21 cellular contexts compared by ENCODE assay signal in genomic region chrX:19752043-19752442, GRCh38.
DNase-seq lines count a peak whose midpoint lies in the region; ATAC-seq, FAIRE-seq and TF ChIP-seq lines count a peak whose summit lies in the region.
"Had no signal": no experiment of that assay in that cellular context is flagged by ENCODE, and none has a peak within 500 bp of the region (broad histone marks: within the 10 kb centered on the region; RNA-seq: fewer than 3 reads in every experiment).

No MANE protein-coding gene starts in this region.

- H3K27ac ChIP-seq in OCI-LY1 (ENCODE audit: low read depth, low read length, poor library complexity, severe bottlenecking) (peak overlapping the region; percentile 100), kidney (ENCODE audit: low read depth in 2 of 2, low read length in 2 of 2) (no peak overlapping the region)
- H3K27ac ChIP-seq: cardiac muscle cell, epithelial cell of prostate, hepatocyte, lower lobe of right lung, testis had no signal

- CTCF ChIA-PET in activated naive CD4-positive, alpha-beta T cell treated with anti-CD3 and anti-CD28 coated beads, Interleukin-2, amount 10 ng/mL, durations not matched to agents 7 days and 5 days (lab: Charles Lee) = no interaction called here

- no peak overlapping the region; the same call in 1 of the 2 replicates for H3K9ac ChIP-seq in OCI-LY1 (ENCODE audit: low read length)
- no peak overlapping the region for H3K9ac ChIP-seq in kidney (ENCODE audit: low read length in 2 of 2)

- peak overlapping the region; percentile 84 for H3K27ac Mint-ChIP-seq in activated naive CD4-positive, alpha-beta T cell treated with anti-CD3 and anti-CD28 coated beads, Interleukin-2, amount 10 ng/mL, durations not matched to agents 7 days and 5 days
- H3K27ac Mint-ChIP-seq in activated naive CD8-positive, alpha-beta T cell treated with anti-CD3 and anti-CD28 coated beads for 36 hours = peak overlapping the region; percentile 88
- H3K27ac Mint-ChIP-seq in stimulated activated naive CD8-positive, alpha-beta T cell treated with anti-CD3 and anti-CD28 coated beads, Interleukin-15, amount 100 ng/mL, for 72 hours = peak overlapping the region; percentile 74 to 86
- H3K27ac Mint-ChIP-seq: WTC11 had no signal

- H3K4me3 ChIP-seq in OCI-LY1 (ENCODE audit: low read depth, low read length, poor library complexity, severe bottlenecking) (no peak overlapping the region), kidney (ENCODE audit: low read length in 2 of 2) (no peak overlapping the region)
- H3K4me3 ChIP-seq: cardiac muscle cell, hepatocyte, lower lobe of right lung, testis had no signal

- TF ChIP-seq CTCF in OCI-LY1 (IDR thresholded peaks at IDR 0.05; ENCODE audit: low read length) (no peak), kidney (IDR thresholded peaks at IDR 0.05; ENCODE audit: borderline replicate concordance, extremely low read depth, insufficient read depth) (no peak)

- no peak for ATAC-seq in stimulated activated naive CD8-positive, alpha-beta T cell treated with anti-CD3 and anti-CD28 coated beads, Interleukin-15, amount 100 ng/mL, for 72 hours
- ATAC-seq in GM21423 (IDR thresholded peaks at IDR 0.05; ENCODE audit: unreplicated experiment) = no peak
- ATAC-seq: lower lobe of right lung, WTC11 had no signal

- no peak for DNase-seq in activated naive CD4-positive, alpha-beta T cell treated with anti-CD3 and anti-CD28 coated beads, Interleukin-2, amount 10 ng/mL, durations not matched to agents 7 days and 5 days
- DNase-seq in activated naive CD4-positive, alpha-beta T cell (lab: John Stamatoyannopoulos, UW) = no peak
- DNase-seq in activated naive CD8-positive, alpha-beta T cell treated with anti-CD3 and anti-CD28 coated beads for 36 hours = no peak
- no peak for DNase-seq in stimulated activated naive CD8-positive, alpha-beta T cell treated with anti-CD3 and anti-CD28 coated beads, Interleukin-15, amount 100 ng/mL, for 72 hours
- DNase-seq in NCI-H2029 treated with DMSO at 0.1 percent for 48 hours (lab: John Stamatoyannopoulos, UW) = no peak
- no peak for DNase-seq in kidney
- DNase-seq: COR-L47; foreskin fibroblast; lower lobe of right lung; NCI-H748 treated with DMSO at 0.1 percent for 48 hours; SHP77 treated with DMSO at 0.1 percent for 48 hours; stimulated activated CD8-positive, alpha-beta memory T cell treated with anti-CD3 and anti-CD28 coated beads, Interleukin-4, amount 100 ng/mL, for 48 hours; testis had no signal

- no peak overlapping the region for H3K4me3 Mint-ChIP-seq in activated naive CD4-positive, alpha-beta T cell treated with anti-CD3 and anti-CD28 coated beads, Interleukin-2, amount 10 ng/mL, durations not matched to agents 7 days and 5 days
- H3K4me3 Mint-ChIP-seq in activated naive CD8-positive, alpha-beta T cell treated with anti-CD3 and anti-CD28 coated beads for 36 hours = no peak overlapping the region
- peak overlapping the region; percentile 60 to 64 for H3K4me3 Mint-ChIP-seq in stimulated activated naive CD8-positive, alpha-beta T cell treated with anti-CD3 and anti-CD28 coated beads, Interleukin-15, amount 100 ng/mL, for 72 hours
- H3K4me3 Mint-ChIP-seq: WTC11 had no signal

- H3K79me2 ChIP-seq in OCI-LY1 (ENCODE audit: insufficient read depth, low read length) = peaks cover 27% of the 10 kb centered on the region
- H3K79me2 ChIP-seq: hepatocyte had no signal

- H3F3A ChIP-seq in OCI-LY1 (ENCODE audit: insufficient read depth, low read length) = peaks cover 4% of the 10 kb centered on the region

- no peak overlapping the region for H2AFZ ChIP-seq in OCI-LY1 (ENCODE audit: low read length)
- H2AFZ ChIP-seq: hepatocyte had no signal

- H3K4me1 ChIP-seq in OCI-LY1 (ENCODE audit: insufficient read depth, low read length, severe bottlenecking) (peaks cover 72% of the 10 kb centered on the region), kidney (ENCODE audit: control insufficient read depth in 1 of 2, insufficient read depth in 1 of 2, low read depth in 1 of 2, low read length in 2 of 2) (no peaks in the 10 kb centered on the region)
- H3K4me1 ChIP-seq: testis had no signal

- no peaks in the 10 kb centered on the region for H3K9me3 ChIP-seq in OCI-LY1 (ENCODE audit: low read length)
- peaks cover 0 to 3% of the 10 kb centered on the region in 2 donors for H3K9me3 ChIP-seq in kidney (ENCODE audit: control insufficient read depth in 1 of 2, low read length in 2 of 2)
- H3K9me3 ChIP-seq: lower lobe of right lung, testis had no signal

- peak overlapping the region; percentile 14; the same call in 1 of the 2 replicates for H3K4me2 ChIP-seq in OCI-LY1 (ENCODE audit: low read length)
- H3K4me2 ChIP-seq: hepatocyte had no signal

- H3K36me3 Mint-ChIP-seq in activated naive CD4-positive, alpha-beta T cell treated with anti-CD3 and anti-CD28 coated beads, Interleukin-2, amount 10 ng/mL, durations not matched to agents 7 days and 5 days = peaks cover 44% of the 10 kb centered on the region
- peaks cover 51% of the 10 kb centered on the region for H3K36me3 Mint-ChIP-seq in activated naive CD8-positive, alpha-beta T cell treated with anti-CD3 and anti-CD28 coated beads for 36 hours

- no peaks in the 10 kb centered on the region for H3K9me2 ChIP-seq in OCI-LY1 (ENCODE audit: low read depth, low read length)

- peaks cover 4% of the 10 kb centered on the region for H3K9me3 Mint-ChIP-seq in activated naive CD4-positive, alpha-beta T cell treated with anti-CD3 and anti-CD28 coated beads, Interleukin-2, amount 10 ng/mL, durations not matched to agents 7 days and 5 days
- peaks cover 6% of the 10 kb centered on the region for H3K9me3 Mint-ChIP-seq in activated naive CD8-positive, alpha-beta T cell treated with anti-CD3 and anti-CD28 coated beads for 36 hours
- peaks cover 0 to 11% of the 10 kb centered on the region in 2 donors for H3K9me3 Mint-ChIP-seq in stimulated activated naive CD8-positive, alpha-beta T cell treated with anti-CD3 and anti-CD28 coated beads, Interleukin-15, amount 100 ng/mL, for 72 hours

- H3K4me1 Mint-ChIP-seq in activated naive CD4-positive, alpha-beta T cell treated with anti-CD3 and anti-CD28 coated beads, Interleukin-2, amount 10 ng/mL, durations not matched to agents 7 days and 5 days = peaks cover 86% of the 10 kb centered on the region
- H3K4me1 Mint-ChIP-seq in activated naive CD8-positive, alpha-beta T cell treated with anti-CD3 and anti-CD28 coated beads for 36 hours = peaks cover 62% of the 10 kb centered on the region
- peaks cover 84% of the 10 kb centered on the region for H3K4me1 Mint-ChIP-seq in stimulated activated naive CD8-positive, alpha-beta T cell treated with anti-CD3 and anti-CD28 coated beads, Interleukin-15, amount 100 ng/mL, for 72 hours

- H3K27me3 ChIP-seq in OCI-LY1 (ENCODE audit: insufficient read depth, low read length) = no peaks in the 10 kb centered on the region
- H3K27me3 ChIP-seq: cardiac muscle cell, hepatocyte, testis had no signal

- no peak for FAIRE-seq in kidney (lab: Jason Lieb, UNC)
- FAIRE-seq: H54, islet of Langerhans had no signal

- H3K36me3 ChIP-seq in OCI-LY1 (ENCODE audit: insufficient read depth, low read length) (peaks cover 35% of the 10 kb centered on the region), kidney (ENCODE audit: control insufficient read depth in 1 of 2, insufficient read depth in 2 of 2, low read length in 2 of 2) (no peaks in the 10 kb centered on the region)
- H3K36me3 ChIP-seq: cardiac muscle cell, lower lobe of right lung had no signal

- no peaks in the 10 kb centered on the region for H4K20me1 ChIP-seq in OCI-LY1 (ENCODE audit: insufficient read depth, low read length)

- H3K27me3 Mint-ChIP-seq in activated naive CD4-positive, alpha-beta T cell treated with anti-CD3 and anti-CD28 coated beads, Interleukin-2, amount 10 ng/mL, durations not matched to agents 7 days and 5 days = no peaks in the 10 kb centered on the region
- H3K27me3 Mint-ChIP-seq in activated naive CD8-positive, alpha-beta T cell treated with anti-CD3 and anti-CD28 coated beads for 36 hours = no peaks in the 10 kb centered on the region
- no peaks in the 10 kb centered on the region for H3K27me3 Mint-ChIP-seq in stimulated activated naive CD8-positive, alpha-beta T cell treated with anti-CD3 and anti-CD28 coated beads, Interleukin-15, amount 100 ng/mL, for 72 hours

- intact Hi-C loops in kidney (cut with DNase I) = no loop called here

Comparison
In these comparisons a context has a peak if more than half of its experiments do, and no peak if none do; other contexts are left out.
1. H3K4me3 Mint-ChIP-seq: peak in stimulated activated naive CD8-positive, alpha-beta T cell treated with anti-CD3 and anti-CD28 coated beads, Interleukin-15, amount 100 ng/mL, for 72 hours (2 of 2); none in activated naive CD4-positive, alpha-beta T cell treated with anti-CD3 and anti-CD28 coated beads, Interleukin-2, amount 10 ng/mL, durations not matched to agents 7 days and 5 days (single experiment) and activated naive CD8-positive, alpha-beta T cell treated with anti-CD3 and anti-CD28 coated beads for 36 hours (single experiment).
2. Peak in every context shown above with its lines, with median percentiles within 50 percentile points of each other: H3K27ac Mint-ChIP-seq.